In the genomic region with DNA sequence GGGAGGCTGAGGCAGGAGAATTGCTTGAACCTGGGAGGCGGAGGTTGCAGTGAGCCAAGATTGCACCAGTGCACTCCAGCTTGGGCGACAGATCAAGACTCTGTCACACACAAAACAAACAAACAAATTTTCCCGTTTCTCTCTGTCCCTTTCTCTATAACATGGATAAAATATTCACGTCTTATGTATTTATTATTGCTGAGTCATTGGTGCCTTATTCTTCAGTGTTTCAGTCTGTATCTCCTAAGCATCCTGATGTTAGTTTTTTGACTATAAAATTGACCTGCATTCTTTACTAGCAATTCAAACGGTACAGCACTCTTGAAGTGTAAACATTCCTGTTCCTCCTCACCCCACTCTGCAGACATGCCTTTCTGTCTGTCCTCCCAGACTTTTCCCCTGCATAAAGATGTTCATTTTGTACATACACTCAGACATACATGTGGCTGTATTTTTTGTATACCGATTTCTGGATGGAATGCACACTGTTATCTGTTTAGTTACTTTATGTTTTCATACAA, we compare ENCODE assay signal across 22 cellular contexts. TPM values are rescaled to one million over a fixed set of nuclear protein-coding genes. Genes with fewer than 3 reads are reported as not detected.
A peak's percentile ranks its signal among the peaks of the same experiment; 100 is the strongest.
DNase-seq lines count a peak whose midpoint lies in the region; ATAC-seq and TF ChIP-seq lines count a peak whose summit lies in the region.
"Had no signal": no experiment of that assay in that cellular context is flagged by ENCODE, and none has a peak within 500 bp of the region (broad histone marks: within the 10 kb centered on the region; RNA-seq: fewer than 3 reads in every experiment).

No MANE protein-coding gene starts in this region.

- no peak for ATAC-seq in activated CD8-positive, alpha-beta T cell treated with anti-CD3 and anti-CD28 coated beads for 36 hours
- ATAC-seq in activated CD8-positive, alpha-beta T cell treated with anti-CD3 and anti-CD28 coated beads, Interleukin-2, amount 10 ng/mL, durations not matched to agents 7 days and 5 days, result no peak
- ATAC-seq in activated T-helper 17 cell treated with anti-CD3 and anti-CD28 coated beads, Interleukin-2, amount 50 U/mL, for 72 hours (replicated peaks), result no peak
- no peak for ATAC-seq in HG03439 (IDR thresholded peaks at IDR 0.05; ENCODE audit: unreplicated experiment)
- ATAC-seq: CD8-positive, alpha-beta T cell had no signal

- TF ChIP-seq RAD21 in liver (IDR thresholded peaks at IDR 0.05), result no peak

- H3K27me3 Mint-ChIP-seq in activated CD8-positive, alpha-beta T cell treated with anti-CD3 and anti-CD28 coated beads for 36 hours, result no peaks in the 10 kb centered on the region
- H3K27me3 Mint-ChIP-seq in activated CD8-positive, alpha-beta T cell treated with anti-CD3 and anti-CD28 coated beads, Interleukin-2, amount 10 ng/mL, durations not matched to agents 7 days and 5 days (ENCODE audit: low read depth), result no peaks in the 10 kb centered on the region
- H3K27me3 Mint-ChIP-seq in HFFc6 (ENCODE audit: insufficient read depth) (peaks cover 2% of the 10 kb centered on the region), mesothelial cell of epicardium (ENCODE audit: low read depth) (no peaks in the 10 kb centered on the region)
- H3K27me3 Mint-ChIP-seq in activated T-helper 17 cell treated with anti-CD3 and anti-CD28 coated beads, Interleukin-2, amount 50 U/mL, for 72 hours, result no peaks in the 10 kb centered on the region

- H3K27me3 ChIP-seq in liver (ENCODE audit: control insufficient read depth in 4 of 4, insufficient read depth in 4 of 4, low read length in 3 of 4), result no peaks in the 10 kb centered on the region
- H3K27me3 ChIP-seq: MG63, Peyer's patch had no signal

- CTCF ChIA-PET in activated CD8-positive, alpha-beta T cell treated with anti-CD3 and anti-CD28 coated beads for 36 hours (lab: Charles Lee), result no interaction called here
- CTCF ChIA-PET in activated CD8-positive, alpha-beta T cell treated with anti-CD3 and anti-CD28 coated beads, Interleukin-2, amount 10 ng/mL, durations not matched to agents 7 days and 5 days (lab: Charles Lee), result no interaction called here

- no peaks in the 10 kb centered on the region for H3K9me3 Mint-ChIP-seq in activated CD8-positive, alpha-beta T cell treated with anti-CD3 and anti-CD28 coated beads for 36 hours
- no peaks in the 10 kb centered on the region for H3K9me3 Mint-ChIP-seq in activated CD8-positive, alpha-beta T cell treated with anti-CD3 and anti-CD28 coated beads, Interleukin-2, amount 10 ng/mL, durations not matched to agents 7 days and 5 days (ENCODE audit: insufficient read depth)
- no peaks in the 10 kb centered on the region for H3K9me3 Mint-ChIP-seq in HFFc6
- no peaks in the 10 kb centered on the region for H3K9me3 Mint-ChIP-seq in activated T-helper 17 cell treated with anti-CD3 and anti-CD28 coated beads, Interleukin-2, amount 50 U/mL, for 72 hours
- no peaks in the 10 kb centered on the region for H3K9me3 Mint-ChIP-seq in mesothelial cell of epicardium
- H3K9me3 Mint-ChIP-seq: CD8-positive, alpha-beta T cell had no signal

- H3K4me3 ChIP-seq in liver (ENCODE audit: low read depth in 1 of 3, low read length in 3 of 3), result no peak overlapping the region
- H3K4me3 ChIP-seq: HAP-1, MG63, Peyer's patch had no signal

- peak overlapping the region; percentile 32 to 82 for H3K27ac ChIP-seq in liver (ENCODE audit: low read depth in 1 of 2, low read length in 2 of 2)
- H3K27ac ChIP-seq: Peyer's patch had no signal

- H3K4me1 Mint-ChIP-seq in activated CD8-positive, alpha-beta T cell treated with anti-CD3 and anti-CD28 coated beads for 36 hours (ENCODE audit: low read depth), result no peaks in the 10 kb centered on the region
- H3K4me1 Mint-ChIP-seq in activated CD8-positive, alpha-beta T cell treated with anti-CD3 and anti-CD28 coated beads, Interleukin-2, amount 10 ng/mL, durations not matched to agents 7 days and 5 days (ENCODE audit: low read depth), result no peaks in the 10 kb centered on the region
- peaks cover 8% of the 10 kb centered on the region for H3K4me1 Mint-ChIP-seq in HFFc6 (ENCODE audit: low read depth)
- no peaks in the 10 kb centered on the region for H3K4me1 Mint-ChIP-seq in activated T-helper 17 cell treated with anti-CD3 and anti-CD28 coated beads, Interleukin-2, amount 50 U/mL, for 72 hours
- no peaks in the 10 kb centered on the region for H3K4me1 Mint-ChIP-seq in mesothelial cell of epicardium

- H3K36me3 ChIP-seq in liver (ENCODE audit: control insufficient read depth in 4 of 4, insufficient read depth in 3 of 4, low read depth in 1 of 4, low read length in 3 of 4), result peaks cover 7 to 52% (median 32%) of the 10 kb centered on the region in 4 donors
- H3K36me3 ChIP-seq: MG63 had no signal

- intact Hi-C loops in activated CD8-positive, alpha-beta T cell treated with anti-CD3 and anti-CD28 coated beads for 36 hours (cut with micrococcal nuclease), result no loop called here

- peak overlapping the region; percentile 40 for H3K27ac Mint-ChIP-seq in activated CD8-positive, alpha-beta T cell treated with anti-CD3 and anti-CD28 coated beads for 36 hours
- H3K27ac Mint-ChIP-seq in activated CD8-positive, alpha-beta T cell treated with anti-CD3 and anti-CD28 coated beads, Interleukin-2, amount 10 ng/mL, durations not matched to agents 7 days and 5 days, result no peak overlapping the region
- peak overlapping the region; percentile 32 for H3K27ac Mint-ChIP-seq in HFFc6
- peak overlapping the region; percentile 1 for H3K27ac Mint-ChIP-seq in activated T-helper 17 cell treated with anti-CD3 and anti-CD28 coated beads, Interleukin-2, amount 50 U/mL, for 72 hours
- no peak overlapping the region for H3K27ac Mint-ChIP-seq in mesothelial cell of epicardium
- H3K27ac Mint-ChIP-seq: CD8-positive, alpha-beta T cell had no signal

- WGBS in liver, result 44% methylated on average over 6 of the region's 6 CpGs

- no peaks in the 10 kb centered on the region for H3K9me3 ChIP-seq in liver (ENCODE audit: control insufficient read depth in 4 of 4, low read length in 3 of 4)
- H3K9me3 ChIP-seq: HAP-1, MG63, Peyer's patch had no signal

- H3K9ac ChIP-seq in liver (ENCODE audit: low read depth in 1 of 2, low read length in 2 of 2), result no peak overlapping the region

- POLR2A ChIA-PET in activated CD8-positive, alpha-beta T cell treated with anti-CD3 and anti-CD28 coated beads for 36 hours (lab: Charles Lee), result no interaction called here
- POLR2A ChIA-PET in activated CD8-positive, alpha-beta T cell treated with anti-CD3 and anti-CD28 coated beads, Interleukin-2, amount 10 ng/mL, durations not matched to agents 7 days and 5 days (lab: Charles Lee), result no interaction called here

- no peak for DNase-seq in activated CD8-positive, alpha-beta T cell treated with anti-CD3 and anti-CD28 coated beads for 36 hours
- no peak for DNase-seq in activated CD8-positive, alpha-beta T cell treated with anti-CD3 and anti-CD28 coated beads, Interleukin-2, amount 10 ng/mL, durations not matched to agents 7 days and 5 days
- no peak for DNase-seq in HFFc6
- no peak for DNase-seq in mesothelial cell of epicardium (ENCODE audit: low spot score in 2 of 2, unreplicated experiment in 2 of 2)
- no peak for DNase-seq in NCI-H1694 treated with DMSO at 0.1 percent for 48 hours (lab: John Stamatoyannopoulos, UW)
- DNase-seq: 8988T; CD8-positive, alpha-beta T cell; DMS79 treated with DMSO at 0.1 percent for 48 hours; MG63; NCI-H1092 treated with DMSO at 0.1 percent for 48 hours; NCI-H1694; NCI-H2107; NCI-H2227 treated with DMSO at 0.1 percent for 48 hours; NCI-H524; Peyer's patch; Right ventricle myocardium superior had no signal

- H3K4me1 ChIP-seq in liver (ENCODE audit: control insufficient read depth in 4 of 4, insufficient read depth in 4 of 4, low read length in 3 of 4), result peaks cover 22 to 73% (median 56%) of the 10 kb centered on the region in 4 donors
- H3K4me1 ChIP-seq: HAP-1, Peyer's patch had no signal

- no peak for TF ChIP-seq CTCF in activated CD8-positive, alpha-beta T cell treated with anti-CD3 and anti-CD28 coated beads for 36 hours (IDR thresholded peaks at IDR 0.05)
- TF ChIP-seq CTCF in HFFc6 (IDR thresholded peaks at IDR 0.05) (no peak), liver (IDR thresholded peaks at IDR 0.05; ENCODE audit: low read depth, low read length, missing input control) (no peak), mesothelial cell of epicardium (IDR thresholded peaks at IDR 0.05; ENCODE audit: unreplicated experiment) (no peak)

- H3K36me3 Mint-ChIP-seq in activated CD8-positive, alpha-beta T cell treated with anti-CD3 and anti-CD28 coated beads for 36 hours (ENCODE audit: low read depth), result peaks cover 15% of the 10 kb centered on the region
- peaks cover 32% of the 10 kb centered on the region for H3K36me3 Mint-ChIP-seq in activated CD8-positive, alpha-beta T cell treated with anti-CD3 and anti-CD28 coated beads, Interleukin-2, amount 10 ng/mL, durations not matched to agents 7 days and 5 days (ENCODE audit: low read depth)
- H3K36me3 Mint-ChIP-seq in HFFc6 (ENCODE audit: low read depth), result peaks cover 8% of the 10 kb centered on the region
- peaks cover 59% of the 10 kb centered on the region for H3K36me3 Mint-ChIP-seq in activated T-helper 17 cell treated with anti-CD3 and anti-CD28 coated beads, Interleukin-2, amount 50 U/mL, for 72 hours (ENCODE audit: low read depth)
- H3K36me3 Mint-ChIP-seq in mesothelial cell of epicardium, result peaks cover 32% of the 10 kb centered on the region

- no peak overlapping the region for H3K4me3 Mint-ChIP-seq in activated CD8-positive, alpha-beta T cell treated with anti-CD3 and anti-CD28 coated beads for 36 hours
- H3K4me3 Mint-ChIP-seq in activated CD8-positive, alpha-beta T cell treated with anti-CD3 and anti-CD28 coated beads, Interleukin-2, amount 10 ng/mL, durations not matched to agents 7 days and 5 days, result no peak overlapping the region
- H3K4me3 Mint-ChIP-seq in HFFc6 (no peak overlapping the region), mesothelial cell of epicardium (no peak overlapping the region)
- no peak overlapping the region for H3K4me3 Mint-ChIP-seq in activated T-helper 17 cell treated with anti-CD3 and anti-CD28 coated beads, Interleukin-2, amount 50 U/mL, for 72 hours
- H3K4me3 Mint-ChIP-seq: CD8-positive, alpha-beta T cell had no signal

RNA-seq across cellular contexts. Expression of a gene that starts 16.4 kb away (rescaled TPM):
- 10 to 100 TPM; 26.5 to 26.8 TPM for total RNA-seq in activated CD8-positive, alpha-beta T cell treated with anti-CD3 and anti-CD28 coated beads for 36 hours
- 10 to 100 TPM; 14.7 to 18.3 TPM for total RNA-seq in activated CD8-positive, alpha-beta T cell treated with anti-CD3 and anti-CD28 coated beads, Interleukin-2, amount 10 ng/mL, durations not matched to agents 7 days and 5 days
- total RNA-seq in HFFc6 (2021; fragmentation: NEBNext Ultra II Directional; extraction: Animal tissue kit (Norgen Biotek cat#: 25700)), result 10 to 100 TPM in 1 of 6 experiments, 1 to 10 TPM in 5; 6.8 to 10.0 (median 8.8) TPM
- 10 to 100 TPM; 14.9 to 22.1 TPM for total RNA-seq in activated T-helper 17 cell treated with anti-CD3 and anti-CD28 coated beads, Interleukin-2, amount 50 U/mL, for 72 hours
- total RNA-seq in liver, result 100 to 1,000 TPM in 1 of 2 donors, 10 to 100 TPM in 1; 14.4 to 150 TPM
- polyA plus RNA-seq in liver, result 10 to 100 TPM; 62.7 to 96.1 TPM
- 9.2 to 11.7 TPM (median 11.5 TPM) in 3 replicates for total RNA-seq in mesothelial cell of epicardium

RNA-seq across cellular contexts. Expression of a gene that starts 24.7 kb away (rescaled TPM):
- total RNA-seq in activated CD8-positive, alpha-beta T cell treated with anti-CD3 and anti-CD28 coated beads for 36 hours, result under 1 TPM; 0.16 to 0.34 TPM
- total RNA-seq in activated CD8-positive, alpha-beta T cell treated with anti-CD3 and anti-CD28 coated beads, Interleukin-2, amount 10 ng/mL, durations not matched to agents 7 days and 5 days, result under 1 TPM; 0.78 to 0.79 TPM
- total RNA-seq in HFFc6 (2021; fragmentation: NEBNext Ultra II Directional; extraction: Animal tissue kit (Norgen Biotek cat#: 25700)), result not detected
- under 1 TPM; 0.05 to 0.09 TPM for total RNA-seq in activated T-helper 17 cell treated with anti-CD3 and anti-CD28 coated beads, Interleukin-2, amount 50 U/mL, for 72 hours
- 1 to 10 TPM; 1.2 to 3.3 TPM for total RNA-seq in liver
- under 1 TPM; 0.15 to 0.57 TPM for polyA plus RNA-seq in liver
- total RNA-seq in mesothelial cell of epicardium, result 0.04 to 0.05 TPM in 2 of 3 replicates, not detected in the other
- total RNA-seq: CD8-positive, alpha-beta T cell; G401 had no signal
- polyA plus RNA-seq: BJ had no signal

RNA-seq across cellular contexts. Expression of a gene that starts 29.4 kb away (rescaled TPM):
- total RNA-seq in activated CD8-positive, alpha-beta T cell treated with anti-CD3 and anti-CD28 coated beads for 36 hours, result not detected
- total RNA-seq in activated CD8-positive, alpha-beta T cell treated with anti-CD3 and anti-CD28 coated beads, Interleukin-2, amount 10 ng/mL, durations not matched to agents 7 days and 5 days, result not detected
- total RNA-seq in HFFc6 (2021; fragmentation: NEBNext Ultra II Directional; extraction: Animal tissue kit (Norgen Biotek cat#: 25700)), result not detected
- total RNA-seq in activated T-helper 17 cell treated with anti-CD3 and anti-CD28 coated beads, Interleukin-2, amount 50 U/mL, for 72 hours, result not detected
- total RNA-seq in liver, result over 10,000 TPM; 13,922 to 117,679 TPM
- over 10,000 TPM; 42,039 to 64,932 TPM for polyA plus RNA-seq in liver
- total RNA-seq in mesothelial cell of epicardium, result not detected in 3 replicates
- total RNA-seq: CD8-positive, alpha-beta T cell; G401; Peyer's patch had no signal
- polyA plus RNA-seq: BJ had no signal

RNA-seq across cellular contexts. Expression of a gene that starts 38.1 kb away (rescaled TPM):
- not detected for total RNA-seq in activated CD8-positive, alpha-beta T cell treated with anti-CD3 and anti-CD28 coated beads for 36 hours
- total RNA-seq in activated CD8-positive, alpha-beta T cell treated with anti-CD3 and anti-CD28 coated beads, Interleukin-2, amount 10 ng/mL, durations not matched to agents 7 days and 5 days, result not detected
- total RNA-seq in HFFc6 (2021; fragmentation: NEBNext Ultra II Directional; extraction: Animal tissue kit (Norgen Biotek cat#: 25700)), result not detected
- not detected for total RNA-seq in activated T-helper 17 cell treated with anti-CD3 and anti-CD28 coated beads, Interleukin-2, amount 50 U/mL, for 72 hours
- total RNA-seq in liver (100 to 1,000 TPM in 1 of 2 donors, 10 to 100 TPM in 1; 94.5 to 129 TPM), mesothelial cell of epicardium (0.22 to 0.33 TPM (median 0.29 TPM) in 3 replicates)
- polyA plus RNA-seq in liver, result 1,000 to 10,000 TPM in 1 of 2 donors, 100 to 1,000 TPM in 1; 201 to 1,958 TPM
- total RNA-seq: CD8-positive, alpha-beta T cell; G401; Peyer's patch had no signal
- polyA plus RNA-seq: BJ had no signal

Comparison
In these comparisons a context has a peak if more than half of its experiments do, and no peak if none do; other contexts are left out.
1. H3K27ac Mint-ChIP-seq: peak in activated CD8-positive, alpha-beta T cell treated with anti-CD3 and anti-CD28 coated beads for 36 hours (single experiment), HFFc6 (single experiment) and activated T-helper 17 cell treated with anti-CD3 and anti-CD28 coated beads, Interleukin-2, amount 50 U/mL, for 72 hours (single experiment); none in activated CD8-positive, alpha-beta T cell treated with anti-CD3 and anti-CD28 coated beads, Interleukin-2, amount 10 ng/mL, durations not matched to agents 7 days and 5 days (single experiment) and mesothelial cell of epicardium (single experiment).
2. RNA of a gene that starts 29.4 kb away (total RNA-seq): 13,922 to 117,679 TPM in liver; not detected in mesothelial cell of epicardium, not detected in activated CD8-positive, alpha-beta T cell treated with anti-CD3 and anti-CD28 coated beads for 36 hours, not detected in activated CD8-positive, alpha-beta T cell treated with anti-CD3 and anti-CD28 coated beads, Interleukin-2, amount 10 ng/mL, durations not matched to agents 7 days and 5 days, not detected in HFFc6 and not detected in activated T-helper 17 cell treated with anti-CD3 and anti-CD28 coated beads, Interleukin-2, amount 50 U/mL, for 72 hours; every median in the first group is over 1,000 times any median in the second.